ENCODE assay signal across 8 cellular contexts in genomic region chr16:54443839-54444238, GRCh38.
"Had no signal": no experiment of that assay in that cellular context is flagged by ENCODE, and none has a peak within 500 bp of the region (broad histone marks: within the 10 kb centered on the region; RNA-seq: fewer than 3 reads in every experiment).

No MANE protein-coding gene starts in this region.

- FAIRE-seq: H1, H54, HTR-8/SVneo, K562 had no signal

- H2AFZ ChIP-seq: GM23338 had no signal

- ATAC-seq: GM23338, K562 had no signal

- H3K4me3 ChIP-seq: GM23338, K562 had no signal

- H3K4me2 ChIP-seq: GM23338 had no signal

- DNase-seq: H9, HCEC 1CT, IMR-90 had no signal
